Comparison of ENCODE assay signal across 19 cellular contexts in the genomic region with DNA sequence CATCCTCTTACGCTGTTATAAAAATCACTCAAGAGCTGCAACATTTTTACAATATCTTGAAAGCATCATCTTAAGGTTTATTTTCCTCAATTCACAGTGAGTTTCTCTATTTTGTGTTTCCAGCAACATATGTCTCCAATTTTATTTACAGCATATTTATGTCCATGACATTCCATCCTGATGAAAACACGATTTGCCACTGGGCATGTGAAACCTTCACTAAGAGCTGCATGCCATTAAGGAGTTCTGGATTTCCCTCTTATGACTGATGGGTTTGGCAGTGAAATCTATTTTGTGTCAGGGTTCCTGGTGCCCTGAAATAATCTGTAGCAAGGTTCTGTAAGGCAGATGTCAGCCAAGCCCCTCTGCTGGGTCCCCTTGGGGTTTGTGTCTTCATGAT.
DNase-seq lines count a peak whose midpoint lies in the region; ATAC-seq and TF ChIP-seq lines count a peak whose summit lies in the region.
"Had no signal": no experiment of that assay in that cellular context is flagged by ENCODE, and none has a peak within 500 bp of the region (broad histone marks: within the 10 kb centered on the region; RNA-seq: fewer than 3 reads in every experiment).

No MANE protein-coding gene starts in this region.

- CTCF ChIA-PET in AG04449 (lab: Yijun Ruan, JAX), result no interaction called here

- DNase-seq in AG04449 (ENCODE audit: low read depth, low spot score), result peak; percentile 17
- DNase-seq in GM03348 (ENCODE audit: low spot score), result peak; percentile 35
- peak; percentile 4 for DNase-seq in RPMI7951 (ENCODE audit: low read depth)
- DNase-seq in fibroblast of peridontal ligament (ENCODE audit: extremely low read depth), result peak; percentile 74
- no peak for DNase-seq in activated CD4-positive, CD25-positive, alpha-beta regulatory T cell treated with anti-CD3 and anti-CD28 coated beads, Interleukin-2, amount 50 U/mL, for 72 hours
- DNase-seq in C1 segment of cervical spinal cord (lab: John Stamatoyannopoulos, UW), result no peak
- DNase-seq: 8988T; AML-193; Calu3; CD4-positive, alpha-beta T cell; GF-D8; MV-4-11; NCI-H1417 treated with DMSO at 0.1 percent for 48 hours; NCI-H2029; NCI-H526; RPMI8226 had no signal

- POLR2A ChIA-PET in AG04449 (lab: Yijun Ruan, JAX), result no interaction called here

- ATAC-seq in GM21717 (IDR thresholded peaks at IDR 0.05; ENCODE audit: unreplicated experiment), result no peak
- ATAC-seq in HG03175 (IDR thresholded peaks at IDR 0.05; ENCODE audit: unreplicated experiment), result no peak
- ATAC-seq: HepG2 had no signal

- TF ChIP-seq CTCF in AG04449 (IDR thresholded peaks at IDR 0.05; ENCODE audit: insufficient read depth, low read length, missing control alignments), result no peak

- no peak overlapping the region for H3K4me3 ChIP-seq in AG04449 (ENCODE audit: low read depth, low read length)

Comparison
In these comparisons a context has a peak if more than half of its experiments do, and no peak if none do; other contexts are left out.
1. DNase-seq: peak in AG04449 (single experiment), GM03348 (single experiment), RPMI7951 (single experiment) and fibroblast of peridontal ligament (single experiment); none in activated CD4-positive, CD25-positive, alpha-beta regulatory T cell treated with anti-CD3 and anti-CD28 coated beads, Interleukin-2, amount 50 U/mL, for 72 hours (single experiment) and C1 segment of cervical spinal cord (0 of 14).